In the genomic region with DNA sequence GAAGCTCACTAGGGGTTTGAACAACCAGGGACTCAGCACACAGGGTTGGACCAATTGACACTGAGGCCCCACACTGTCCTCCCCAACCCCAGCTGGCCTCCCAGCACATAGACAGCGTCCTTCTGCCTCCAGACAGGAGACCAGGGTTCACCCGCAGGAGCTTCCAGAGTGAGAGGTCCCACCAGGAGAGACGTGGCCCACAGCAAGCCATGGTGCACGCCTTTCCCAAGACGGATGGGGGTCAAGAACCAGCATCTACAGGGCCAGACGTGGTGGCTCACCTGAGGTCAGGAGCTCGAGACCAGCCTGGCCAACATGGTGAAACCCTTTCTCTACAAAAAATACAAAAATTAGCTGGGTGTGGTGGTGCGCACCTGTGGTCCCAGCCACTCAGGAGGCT, we compare ENCODE assay signal across 23 cellular contexts. TPM values are rescaled to one million over a fixed set of nuclear protein-coding genes. Genes with fewer than 3 reads are reported as not detected.
"Had no signal": no experiment of that assay in that cellular context is flagged by ENCODE, and none has a peak within 500 bp of the region (broad histone marks: within the 10 kb centered on the region; RNA-seq: fewer than 3 reads in every experiment).

No MANE protein-coding gene starts in this region.

- DNase-seq: cortex of kidney; dorsolateral prefrontal cortex; effector CD8-positive, alpha-beta T cell; hypothalamus; mesenchymal stem cell; nucleus accumbens; small intestine; stimulated activated CD4-positive, alpha-beta T cell treated with anti-CD3 and anti-CD28 coated beads, Interleukin-2, amount 100 ng/mL, for 48 hours; stimulated activated naive CD8-positive, alpha-beta T cell treated with anti-CD3 and anti-CD28 coated beads, Interleukin-15, Interleukin-2, amounts not matched to agents 100 U/mL and 50 U/mL, for 24 hours; thyroid gland; uterus had no signal

- H3K4me1 ChIP-seq: heart left ventricle, left lung, suprapubic skin, thyroid gland, uterus had no signal

- H3K27me3 Mint-ChIP-seq: naive thymus-derived CD4-positive, alpha-beta T cell had no signal

- H3K9me3 ChIP-seq: heart left ventricle, left lung, ovary, suprapubic skin, thyroid gland, uterus had no signal

- H3K36me3 Mint-ChIP-seq: type B pancreatic cell had no signal

- H3K4me3 ChIP-seq: dorsolateral prefrontal cortex, heart left ventricle, left lung, lung, ovary, suprapubic skin, thyroid gland, uterus had no signal

- H3K4me1 Mint-ChIP-seq: neural crest cell had no signal

- H3K4me3 Mint-ChIP-seq: naive thymus-derived CD4-positive, alpha-beta T cell; neural crest cell; type B pancreatic cell had no signal

- H3K9me3 Mint-ChIP-seq: neural crest cell, type B pancreatic cell had no signal

- ATAC-seq: heart left ventricle; left lung; naive thymus-derived CD4-positive, alpha-beta T cell; right cardiac atrium; stimulated activated naive CD8-positive, alpha-beta T cell treated with anti-CD3 and anti-CD28 coated beads, Interleukin-15, Interleukin-2, amounts not matched to agents 100 U/mL and 50 U/mL, for 24 hours had no signal

- H3K27me3 ChIP-seq: ovary, suprapubic skin, thyroid gland, uterus had no signal

- H3K27ac ChIP-seq: dorsolateral prefrontal cortex, heart left ventricle, left lung, ovary, suprapubic skin, thyroid gland, uterus had no signal

- H3K36me3 ChIP-seq: heart left ventricle, left lung, ovary, thyroid gland, uterus had no signal

- H3K27ac Mint-ChIP-seq: type B pancreatic cell had no signal

RNA-seq across cellular contexts. Expression of gene ANO9, which starts 15.0 kb away (rescaled TPM):
- total RNA-seq: chondrocyte, fibroblast of lung, frontal cortex, neural crest cell had no signal

RNA-seq across cellular contexts. Expression of gene PKP3, which starts 32.8 kb away (rescaled TPM):
- total RNA-seq: frontal cortex; naive thymus-derived CD4-positive, alpha-beta T cell had no signal
